ENCODE assay signal across 18 cellular contexts in genomic region chr21:26519142-26519541, GRCh38. TPM values are rescaled to one million over a fixed set of nuclear protein-coding genes. Genes with fewer than 3 reads are reported as not detected.
"Had no signal": no experiment of that assay in that cellular context is flagged by ENCODE, and none has a peak within 500 bp of the region (broad histone marks: within the 10 kb centered on the region; RNA-seq: fewer than 3 reads in every experiment).

No MANE protein-coding gene starts in this region.

- DNase-seq: KBM-7, MV-4-11, NCI-H1048, NCI-H1105, NCI-H1417, NCI-H1436 treated with DMSO at 0.1 percent for 48 hours, NCI-H1694, NCI-H187 treated with DMSO at 0.1 percent for 48 hours, NCI-H2029 treated with DMSO at 0.1 percent for 48 hours, NCI-H345, NCI-H69, NCI-H774, SHP77, SK-N-SH, SW 1271 had no signal

- ATAC-seq: Panc1 had no signal

RNA-seq across cellular contexts. Expression of gene CYYR1, which starts 53.9 kb away (rescaled TPM):
- total RNA-seq: HT-29, MCF 10A had no signal
